ENCODE assay signal across 1 cellular context in the genomic region with DNA sequence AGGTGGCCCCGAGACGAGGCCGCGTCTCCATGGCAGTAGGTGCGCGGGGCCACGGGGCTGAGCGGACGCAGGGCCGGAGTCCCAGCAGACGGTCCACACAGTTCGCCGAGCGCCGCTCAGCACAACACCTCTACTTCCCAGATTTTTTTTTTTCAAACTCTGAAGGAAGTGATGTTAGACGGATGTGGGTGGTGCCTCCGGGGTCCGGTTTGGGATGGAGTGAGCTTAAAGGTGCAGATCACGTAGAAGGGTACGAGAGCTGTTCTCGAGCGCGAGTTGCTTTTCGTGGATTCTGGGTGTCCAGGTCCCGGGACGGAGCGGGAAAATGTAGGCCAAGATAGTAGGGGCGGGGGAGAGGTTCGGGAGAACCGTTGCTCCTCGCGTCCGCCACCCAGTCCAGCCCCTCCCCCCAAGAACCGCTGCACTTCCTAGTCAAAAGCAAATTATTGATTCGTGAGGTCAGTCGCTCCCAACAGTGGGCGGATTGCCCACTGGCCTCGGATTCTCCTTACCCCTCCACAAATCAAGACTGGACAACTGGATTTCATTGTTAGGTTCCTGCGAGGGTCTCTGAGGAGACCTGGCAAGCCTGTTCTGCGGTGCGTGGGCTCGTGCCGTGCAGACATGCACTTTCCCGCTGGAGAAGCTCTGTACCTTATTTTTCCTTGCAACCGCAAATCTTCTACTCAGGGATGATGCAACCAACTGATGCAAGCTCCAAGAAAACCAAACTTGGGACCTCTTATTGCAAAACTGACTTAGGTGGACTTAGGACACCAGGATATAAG.
TF ChIP-seq lines count a peak whose summit lies in the region.

Gene TXNDC12 (minus strand): TSS at position 126 of the 788 bp plus-strand sequence. CDS start 95 bp downstream, at position 31.

TF ChIP-seq in HepG2, 621 proteins besides CTCF, POLR2A, EP300 and RAD21 (continued from another document and continues in another):
- TF ChIP-seq ZNF142 (CRISPR knock-in tag; IDR thresholded peaks at IDR 0.05): peak; percentile 11
- TF ChIP-seq MTA3 (CRISPR knock-in tag; IDR thresholded peaks at IDR 0.05): no peak
- no peak for TF ChIP-seq NR1H2 (CRISPR knock-in tag; IDR thresholded peaks at IDR 0.05; ENCODE audit: borderline replicate concordance, low read depth)
- no peak for TF ChIP-seq HNRNPK (IDR thresholded peaks at IDR 0.05; ENCODE audit: low read depth, low read length, poor library complexity, severe bottlenecking)
- no peak; the same call in 1 of the 2 replicates for TF ChIP-seq ZNF232 (CRISPR knock-in tag; IDR thresholded peaks at IDR 0.05; ENCODE audit: borderline replicate concordance)
- TF ChIP-seq, protein P1, sequence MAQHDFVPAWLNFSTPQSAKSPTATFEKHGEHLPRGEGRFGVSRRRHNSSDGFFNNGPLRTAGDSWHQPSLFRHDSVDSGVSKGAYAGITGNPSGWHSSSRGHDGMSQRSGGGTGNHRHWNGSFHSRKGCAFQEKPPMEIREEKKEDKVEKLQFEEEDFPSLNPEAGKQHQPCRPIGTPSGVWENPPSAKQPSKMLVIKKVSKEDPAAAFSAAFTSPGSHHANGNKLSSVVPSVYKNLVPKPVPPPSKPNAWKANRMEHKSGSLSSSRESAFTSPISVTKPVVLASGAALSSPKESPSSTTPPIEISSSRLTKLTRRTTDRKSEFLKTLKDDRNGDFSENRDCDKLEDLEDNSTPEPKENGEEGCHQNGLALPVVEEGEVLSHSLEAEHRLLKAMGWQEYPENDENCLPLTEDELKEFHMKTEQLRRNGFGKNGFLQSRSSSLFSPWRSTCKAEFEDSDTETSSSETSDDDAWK (CRISPR knock-in tag; IDR thresholded peaks at IDR 0.05): no peak
- no peak for TF ChIP-seq ZNF24 (IDR thresholded peaks at IDR 0.05)
- no peak for TF ChIP-seq CENPT (CRISPR knock-in tag; IDR thresholded peaks at IDR 0.05; ENCODE audit: low read depth)
- no peak for TF ChIP-seq TBL1XR1 (IDR thresholded peaks at IDR 0.05; ENCODE audit: borderline replicate concordance, low read length, partially characterized antibody)
- peak; percentile 14; the same call in 1 of the 2 replicates for TF ChIP-seq ATF7 (IDR thresholded peaks at IDR 0.05)
- TF ChIP-seq ATF7 (CRISPR knock-in tag; IDR thresholded peaks at IDR 0.05): no peak; the same call in none of the 2 replicates
- TF ChIP-seq HOXA5 (CRISPR knock-in tag; IDR thresholded peaks at IDR 0.05): 0 out of 2 replicates have a peak, but pooled peaks have one; percentile 25
- TF ChIP-seq ZSCAN22 (CRISPR knock-in tag; IDR thresholded peaks at IDR 0.05): no peak
- peak; percentile 27; the same call in 1 of the 2 replicates for TF ChIP-seq CAMTA2 (CRISPR knock-in tag; IDR thresholded peaks at IDR 0.05; ENCODE audit: borderline replicate concordance)
- no peak for TF ChIP-seq MTF2 (CRISPR knock-in tag; IDR thresholded peaks at IDR 0.05; ENCODE audit: borderline replicate concordance)
- peak; percentile 83 for TF ChIP-seq RBFOX2 (IDR thresholded peaks at IDR 0.05; ENCODE audit: low read depth, low read length)
- no peak for TF ChIP-seq ZNF703 (CRISPR knock-in tag; IDR thresholded peaks at IDR 0.05; ENCODE audit: borderline replicate concordance)
- TF ChIP-seq, protein P2, sequence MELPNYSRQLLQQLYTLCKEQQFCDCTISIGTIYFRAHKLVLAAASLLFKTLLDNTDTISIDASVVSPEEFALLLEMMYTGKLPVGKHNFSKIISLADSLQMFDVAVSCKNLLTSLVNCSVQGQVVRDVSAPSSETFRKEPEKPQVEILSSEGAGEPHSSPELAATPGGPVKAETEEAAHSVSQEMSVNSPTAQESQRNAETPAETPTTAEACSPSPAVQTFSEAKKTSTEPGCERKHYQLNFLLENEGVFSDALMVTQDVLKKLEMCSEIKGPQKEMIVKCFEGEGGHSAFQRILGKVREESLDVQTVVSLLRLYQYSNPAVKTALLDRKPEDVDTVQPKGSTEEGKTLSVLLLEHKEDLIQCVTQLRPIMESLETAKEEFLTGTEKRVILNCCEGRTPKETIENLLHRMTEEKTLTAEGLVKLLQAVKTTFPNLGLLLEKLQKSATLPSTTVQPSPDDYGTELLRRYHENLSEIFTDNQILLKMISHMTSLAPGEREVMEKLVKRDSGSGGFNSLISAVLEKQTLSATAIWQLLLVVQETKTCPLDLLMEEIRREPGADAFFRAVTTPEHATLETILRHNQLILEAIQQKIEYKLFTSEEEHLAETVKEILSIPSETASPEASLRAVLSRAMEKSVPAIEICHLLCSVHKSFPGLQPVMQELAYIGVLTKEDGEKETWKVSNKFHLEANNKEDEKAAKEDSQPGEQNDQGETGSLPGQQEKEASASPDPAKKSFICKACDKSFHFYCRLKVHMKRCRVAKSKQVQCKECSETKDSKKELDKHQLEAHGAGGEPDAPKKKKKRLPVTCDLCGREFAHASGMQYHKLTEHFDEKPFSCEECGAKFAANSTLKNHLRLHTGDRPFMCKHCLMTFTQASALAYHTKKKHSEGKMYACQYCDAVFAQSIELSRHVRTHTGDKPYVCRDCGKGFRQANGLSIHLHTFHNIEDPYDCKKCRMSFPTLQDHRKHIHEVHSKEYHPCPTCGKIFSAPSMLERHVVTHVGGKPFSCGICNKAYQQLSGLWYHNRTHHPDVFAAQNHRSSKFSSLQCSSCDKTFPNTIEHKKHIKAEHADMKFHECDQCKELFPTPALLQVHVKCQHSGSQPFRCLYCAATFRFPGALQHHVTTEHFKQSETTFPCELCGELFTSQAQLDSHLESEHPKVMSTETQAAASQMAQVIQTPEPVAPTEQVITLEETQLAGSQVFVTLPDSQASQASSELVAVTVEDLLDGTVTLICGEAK (IDR thresholded peaks at IDR 0.05): no peak
- TF ChIP-seq, protein P2 (CRISPR knock-in tag; IDR thresholded peaks at IDR 0.05): no peak
- peak; percentile 38; the same call in 1 of the 2 replicates for TF ChIP-seq ZNF253 (CRISPR knock-in tag; IDR thresholded peaks at IDR 0.05; ENCODE audit: borderline replicate concordance)
- TF ChIP-seq SOX5 (CRISPR knock-in tag; IDR thresholded peaks at IDR 0.05; ENCODE audit: borderline replicate concordance): no peak; the same call in 1 of the 2 replicates
- TF ChIP-seq ZNF446 (CRISPR knock-in tag; IDR thresholded peaks at IDR 0.05): peak; percentile 89
- no peak for TF ChIP-seq HMGA1 (CRISPR knock-in tag; conservative IDR thresholded peaks at IDR 0.05)
- TF ChIP-seq IRF1 (CRISPR knock-in tag; IDR thresholded peaks at IDR 0.05; ENCODE audit: low read depth): no peak
- no peak; the same call in 1 of the 2 replicates for TF ChIP-seq NCOA5 (CRISPR knock-in tag; IDR thresholded peaks at IDR 0.05)
- TF ChIP-seq MLLT10 (CRISPR knock-in tag; IDR thresholded peaks at IDR 0.05): no peak
- TF ChIP-seq ZNF350 (CRISPR knock-in tag; IDR thresholded peaks at IDR 0.05; ENCODE audit: borderline replicate concordance, low read depth): peak; percentile 83
- peak; percentile 69; the same call in 1 of the 2 replicates for TF ChIP-seq GMEB1 (CRISPR knock-in tag; IDR thresholded peaks at IDR 0.05; ENCODE audit: borderline replicate concordance)
- no peak for TF ChIP-seq MATR3 (CRISPR knock-in tag; IDR thresholded peaks at IDR 0.05)
- TF ChIP-seq EED (CRISPR knock-in tag; IDR thresholded peaks at IDR 0.05): no peak
- TF ChIP-seq ISL2 (CRISPR knock-in tag; IDR thresholded peaks at IDR 0.05): no peak; the same call in 1 of the 2 replicates
- 0 out of 2 replicates have a peak, but pooled peaks have one; percentile 26 for TF ChIP-seq ZNF138 (CRISPR knock-in tag; IDR thresholded peaks at IDR 0.05; ENCODE audit: low read depth)
- TF ChIP-seq SNAI1 (CRISPR knock-in tag; IDR thresholded peaks at IDR 0.05; ENCODE audit: borderline replicate concordance): peak; percentile 75; the same call in 1 of the 2 replicates
- TF ChIP-seq HMG20B (CRISPR knock-in tag; conservative IDR thresholded peaks at IDR 0.05): no peak; the same call in 1 of the 2 replicates
- TF ChIP-seq RBM39 (IDR thresholded peaks at IDR 0.05; ENCODE audit: low read depth, low read length, poor library complexity, severe bottlenecking): no peak
- TF ChIP-seq, protein P3, sequence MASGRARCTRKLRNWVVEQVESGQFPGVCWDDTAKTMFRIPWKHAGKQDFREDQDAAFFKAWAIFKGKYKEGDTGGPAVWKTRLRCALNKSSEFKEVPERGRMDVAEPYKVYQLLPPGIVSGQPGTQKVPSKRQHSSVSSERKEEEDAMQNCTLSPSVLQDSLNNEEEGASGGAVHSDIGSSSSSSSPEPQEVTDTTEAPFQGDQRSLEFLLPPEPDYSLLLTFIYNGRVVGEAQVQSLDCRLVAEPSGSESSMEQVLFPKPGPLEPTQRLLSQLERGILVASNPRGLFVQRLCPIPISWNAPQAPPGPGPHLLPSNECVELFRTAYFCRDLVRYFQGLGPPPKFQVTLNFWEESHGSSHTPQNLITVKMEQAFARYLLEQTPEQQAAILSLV (CRISPR knock-in tag; IDR thresholded peaks at IDR 0.05; ENCODE audit: borderline replicate concordance): peak; percentile 64; the same call in 1 of the 2 replicates
- TF ChIP-seq REL (CRISPR knock-in tag; conservative IDR thresholded peaks at IDR 0.05): 0 out of 2 replicates have a peak, but pooled peaks have one; percentile 31
- TF ChIP-seq NFE2L2 (IDR thresholded peaks at IDR 0.05; ENCODE audit: low read length): no peak
- peak; percentile 39; the same call in 1 of the 2 replicates for TF ChIP-seq RFX1 (IDR thresholded peaks at IDR 0.05)
